Comparison of ENCODE assay signal across 21 cellular contexts in the genomic region with DNA sequence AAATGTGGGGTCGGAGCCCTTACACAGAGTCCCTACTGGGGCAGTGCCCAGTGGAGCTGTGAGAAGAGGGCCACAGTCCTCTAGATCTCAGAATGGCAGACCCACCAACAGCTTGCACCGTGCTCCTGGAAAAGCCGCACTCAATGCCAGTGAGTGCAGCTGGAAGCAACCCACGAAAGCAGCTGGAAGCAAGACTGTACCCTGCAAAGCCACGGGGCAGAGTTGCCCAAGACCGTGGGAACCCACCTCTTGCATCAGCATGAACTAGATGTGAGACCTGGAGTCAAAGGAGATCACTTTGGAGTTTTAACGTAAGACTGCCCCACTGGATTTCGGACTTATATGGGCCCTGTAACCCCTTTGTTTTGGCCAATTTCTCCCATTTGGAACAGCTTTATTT. TPM values are rescaled to one million over a fixed set of nuclear protein-coding genes. Genes with fewer than 3 reads are reported as not detected.
DNase-seq lines count a peak whose midpoint lies in the region; ATAC-seq, FAIRE-seq and TF ChIP-seq lines count a peak whose summit lies in the region.
"Had no signal": no experiment of that assay in that cellular context is flagged by ENCODE, and none has a peak within 500 bp of the region (broad histone marks: within the 10 kb centered on the region; RNA-seq: fewer than 3 reads in every experiment).

No MANE protein-coding gene starts in this region.

- SMC1A ChIA-PET in GM12878 (lab: Charles Lee; ENCODE audit: uncharacterized antibody, unreplicated experiment), result interaction anchor here (1.4 kb wide), 1 partner anchor 21 kb away, joined by 5 read pairs; no protein-coding TSS in a partner anchor

- in situ Hi-C loops in GM12878 (cut with MboI), result no loop called here

- no peak for TF ChIP-seq RAD21 in GM12878 (IDR thresholded peaks at IDR 0.05; ENCODE audit: insufficient read depth, low read depth, low read length)

- H3K9ac ChIP-seq in BLaER1 treated with 17β-estradiol and CSF1 and Interleukin-3, amounts not matched to agents 10 nM and 100 nM, result peak overlapping the region in 3 of 11 experiments; percentile 11 to 52 (median 35); a peak in 4 of 22 replicates
- H3K9ac ChIP-seq in GM12878 (ENCODE audit: control insufficient read depth, insufficient read depth, low read length), result no peak overlapping the region
- H3K9ac ChIP-seq: parathyroid adenoma had no signal

- peaks cover 47% of the 10 kb centered on the region for H3K4me1 Mint-ChIP-seq in activated T-helper 2 cell treated with anti-CD3 and anti-CD28 coated beads, Interferon-gamma antibody, Interleukin-2, Interleukin-4, amounts not matched to agents 10 μg/mL and 5 μg/mL and 100 μg/mL, durations not matched to agents 14 hours and 24 hours and 36 hours (ENCODE audit: low read depth)

- CTCF ChIA-PET in GM12878 (lab: Yijun Ruan, JAX), result interaction anchor here (0.6 to 1.3 kb wide), 2 partner anchors 37 to 90 kb away, joined by 3 to 5 read pairs; no protein-coding TSS in a partner anchor

- RAD21 ChIA-PET in GM12878 (lab: Charles Lee; ENCODE audit: unreplicated experiment), result no interaction called here

- H3K4me3 ChIP-seq in BLaER1 treated with 17β-estradiol and CSF1 and Interleukin-3, amounts not matched to agents 10 nM and 100 nM, result peak overlapping the region in 4 of 10 experiments; percentile 0 to 39 (median 26); a peak in 4 of 20 replicates
- H3K4me3 ChIP-seq in GM12878 (no peak overlapping the region), psoas muscle (no peak overlapping the region)
- H3K4me3 ChIP-seq: HAP-1, thoracic aorta had no signal

- peak; percentile 47 for DNase-seq in LHCN-M2 (ENCODE audit: low read depth)
- DNase-seq in GM12878 (ENCODE audit: low read depth, low spot score), result no peak
- DNase-seq in psoas muscle, result peak; percentile 45 to 72
- DNase-seq in nucleus accumbens (lab: John Stamatoyannopoulos, UW), result no peak
- DNase-seq in activated T-helper 2 cell treated with anti-CD3 and anti-CD28 coated beads, Interferon-gamma antibody, Interleukin-2, Interleukin-4, amounts not matched to agents 10 μg/mL and 5 μg/mL and 100 μg/mL, durations not matched to agents 14 hours and 24 hours and 36 hours (ENCODE audit: low spot score), result no peak
- DNase-seq in HK-2 (ENCODE audit: unreplicated experiment), result no peak
- DNase-seq: activated CD4-positive, alpha-beta T cell treated with anti-CD3 and anti-CD28 coated beads for 48 hours; activated naive CD8-positive, alpha-beta T cell treated with anti-CD3 and anti-CD28 coated beads, Interleukin-2, amount 10 ng/mL, durations not matched to agents 7 days and 5 days; cortex of kidney; DMS79 treated with DMSO at 0.1 percent for 48 hours; NCI-H1417 treated with DMSO at 0.1 percent for 48 hours; NCI-H524 treated with DMSO at 0.1 percent for 48 hours; stimulated activated CD4-positive, alpha-beta T cell treated with anti-CD3 and anti-CD28 coated beads, Interleukin-1b, Interleukin-23, amount 100 ng/mL, for 48 hours; T-helper 1 cell had no signal

- H3K4me1 ChIP-seq in BLaER1 treated with 17β-estradiol and CSF1 and Interleukin-3, amounts not matched to agents 10 nM and 100 nM, result peaks cover 18 to 53% (median 20%) of the 10 kb centered on the region in 10 experiments
- H3K4me1 ChIP-seq in GM12878 (ENCODE audit: control insufficient read depth, insufficient read depth, low read length) (peaks cover 8% of the 10 kb centered on the region), psoas muscle (peaks cover 55% of the 10 kb centered on the region)
- H3K4me1 ChIP-seq: HAP-1 had no signal

- no peak overlapping the region for H3K27ac Mint-ChIP-seq in activated T-helper 2 cell treated with anti-CD3 and anti-CD28 coated beads, Interferon-gamma antibody, Interleukin-2, Interleukin-4, amounts not matched to agents 10 μg/mL and 5 μg/mL and 100 μg/mL, durations not matched to agents 14 hours and 24 hours and 36 hours
- H3K27ac Mint-ChIP-seq: activated naive CD8-positive, alpha-beta T cell treated with anti-CD3 and anti-CD28 coated beads, Interleukin-2, amount 10 ng/mL, durations not matched to agents 7 days and 5 days had no signal

- TF ChIP-seq EP300 in GM12878 (IDR thresholded peaks at IDR 0.05; ENCODE audit: borderline replicate concordance in 1 of 2, control insufficient read depth in 1 of 2, low read depth in 2 of 2, low read length in 2 of 2), result no peak

- peaks cover 14% of the 10 kb centered on the region for H3K79me2 ChIP-seq in GM12878 (ENCODE audit: control insufficient read depth, insufficient read depth, low read length)

- peak overlapping the region; percentile 58 to 85 (median 77); a peak in 20 of 22 replicates for H3K27ac ChIP-seq in BLaER1 treated with 17β-estradiol and CSF1 and Interleukin-3, amounts not matched to agents 10 nM and 100 nM
- H3K27ac ChIP-seq in GM12878 (ENCODE audit: control insufficient read depth, insufficient read depth), result peak overlapping the region; percentile 28; the same call in 1 of the 2 replicates
- H3K27ac ChIP-seq in psoas muscle, result peak overlapping the region; percentile 64
- H3K27ac ChIP-seq: brain microvascular endothelial cell, parathyroid adenoma, thoracic aorta had no signal

- no peak for FAIRE-seq in GM12878 (lab: Jason Lieb, UNC)

- peak overlapping the region; percentile 26 to 84 (median 63); a peak in 21 of 22 replicates for H3K4me2 ChIP-seq in BLaER1 treated with 17β-estradiol and CSF1 and Interleukin-3, amounts not matched to agents 10 nM and 100 nM
- no peak overlapping the region for H3K4me2 ChIP-seq in GM12878 (ENCODE audit: control insufficient read depth, insufficient read depth)

- peaks cover 82 to 98% (median 91%) of the 10 kb centered on the region in 11 experiments for H3K36me3 ChIP-seq in BLaER1 treated with 17β-estradiol and CSF1 and Interleukin-3, amounts not matched to agents 10 nM and 100 nM
- H3K36me3 ChIP-seq in GM12878 (ENCODE audit: control insufficient read depth in 2 of 2, insufficient read depth in 2 of 2, low read length in 1 of 2) (peaks cover 8 to 23% of the 10 kb centered on the region in 2 experiments), psoas muscle (ENCODE audit: insufficient read depth in 1 of 2, low read depth in 1 of 2) (peaks cover 0 to 22% of the 10 kb centered on the region in 2 donors)
- H3K36me3 ChIP-seq: thoracic aorta had no signal

- H4K20me1 ChIP-seq in BLaER1 treated with 17β-estradiol and CSF1 and Interleukin-3, amounts not matched to agents 10 nM and 100 nM, result peaks cover 0 to 24% (median 3%) of the 10 kb centered on the region in 11 experiments; a peak in 6 of 22 replicates
- H4K20me1 ChIP-seq in GM12878 (ENCODE audit: control insufficient read depth, insufficient read depth), result no peaks in the 10 kb centered on the region

- POLR2A ChIA-PET in GM12878 (lab: Charles Lee), result no interaction called here

- WGBS in GM12878 (ENCODE audit: insufficient coverage, insufficient replicate concordance, low lambda C conversion rate, missing lambda C conversion rate), result 98% methylated on average over 8 of the region's 8 CpGs
- 56 to 70% (median 60%) methylated on average over 8 of the region's 8 CpGs for WGBS in psoas muscle, 3 donors

- ATAC-seq in GM12878 (no peak), psoas muscle (peak in 2 of 4 donors; percentile 37 to 62)
- ATAC-seq: activated T-helper 17 cell treated with anti-CD3 and anti-CD28 coated beads, Interleukin-2, amount 50 U/mL, for 72 hours had no signal

- TF ChIP-seq CTCF in GM12878 (IDR thresholded peaks at IDR 0.05 in 2 of 3, conservative IDR thresholded peaks at IDR 0.05 in 1 of 3; ENCODE audit: control insufficient read depth in 2 of 3, extremely low read depth in 1 of 3, insufficient read depth in 1 of 3, low read depth in 3 of 3, low read length in 3 of 3), result no peak
- no peak for TF ChIP-seq CTCF in psoas muscle (IDR thresholded peaks at IDR 0.05)

- H3K27me3 Mint-ChIP-seq in activated T-helper 2 cell treated with anti-CD3 and anti-CD28 coated beads, Interferon-gamma antibody, Interleukin-2, Interleukin-4, amounts not matched to agents 10 μg/mL and 5 μg/mL and 100 μg/mL, durations not matched to agents 14 hours and 24 hours and 36 hours (ENCODE audit: low read depth), result no peaks in the 10 kb centered on the region
- H3K27me3 Mint-ChIP-seq: activated naive CD8-positive, alpha-beta T cell treated with anti-CD3 and anti-CD28 coated beads, Interleukin-2, amount 10 ng/mL, durations not matched to agents 7 days and 5 days; activated T-helper 17 cell treated with anti-CD3 and anti-CD28 coated beads, Interleukin-2, amount 50 U/mL, for 72 hours; stimulated activated naive B cell treated with anti-CD40 and anti-IgM and Interleukin-4, amounts not matched to agents 10 μg/mL and 1 μg/mL and 100 μg/mL, for 72 hours had no signal

- H3K36me3 Mint-ChIP-seq in activated T-helper 2 cell treated with anti-CD3 and anti-CD28 coated beads, Interferon-gamma antibody, Interleukin-2, Interleukin-4, amounts not matched to agents 10 μg/mL and 5 μg/mL and 100 μg/mL, durations not matched to agents 14 hours and 24 hours and 36 hours (ENCODE audit: low read depth), result peaks cover 72% of the 10 kb centered on the region

- H2AFZ ChIP-seq in GM12878 (ENCODE audit: control insufficient read depth, low read depth, low read length), result no peak overlapping the region
- H2AFZ ChIP-seq: parathyroid adenoma had no signal

- no peak overlapping the region for H3K4me3 Mint-ChIP-seq in activated T-helper 2 cell treated with anti-CD3 and anti-CD28 coated beads, Interferon-gamma antibody, Interleukin-2, Interleukin-4, amounts not matched to agents 10 μg/mL and 5 μg/mL and 100 μg/mL, durations not matched to agents 14 hours and 24 hours and 36 hours (ENCODE audit: low read depth)
- H3K4me3 Mint-ChIP-seq: activated naive CD8-positive, alpha-beta T cell treated with anti-CD3 and anti-CD28 coated beads, Interleukin-2, amount 10 ng/mL, durations not matched to agents 7 days and 5 days; activated T-helper 17 cell treated with anti-CD3 and anti-CD28 coated beads, Interleukin-2, amount 50 U/mL, for 72 hours had no signal

- peaks cover 23 to 45% (median 36%) of the 10 kb centered on the region in 11 experiments for H3K9me3 ChIP-seq in BLaER1 treated with 17β-estradiol and CSF1 and Interleukin-3, amounts not matched to agents 10 nM and 100 nM (replicated peaks in 1 of 11)
- peaks cover 24% of the 10 kb centered on the region for H3K9me3 ChIP-seq in GM12878 (replicated peaks; ENCODE audit: control insufficient read depth, insufficient read depth, low read length)
- no peaks in the 10 kb centered on the region for H3K9me3 ChIP-seq in psoas muscle
- H3K9me3 ChIP-seq: HAP-1, thoracic aorta had no signal

- intact Hi-C loops in GM12878 (cut with micrococcal nuclease; ENCODE audit: unreplicated experiment) (no loop called here), psoas muscle (cut with DNase I) (loop anchor here in 1 of 2 donors (5.0 kb wide), 1 partner anchor 36 kb away; no protein-coding TSS in a partner anchor)
- intact Hi-C loops in activated T-helper 2 cell treated with anti-CD3 and anti-CD28 coated beads, Interferon-gamma antibody, Interleukin-2, Interleukin-4, amounts not matched to agents 10 μg/mL and 5 μg/mL and 100 μg/mL, durations not matched to agents 14 hours and 24 hours and 36 hours (cut with micrococcal nuclease), result no loop called here

- no peaks in the 10 kb centered on the region for H3K9me3 Mint-ChIP-seq in activated T-helper 2 cell treated with anti-CD3 and anti-CD28 coated beads, Interferon-gamma antibody, Interleukin-2, Interleukin-4, amounts not matched to agents 10 μg/mL and 5 μg/mL and 100 μg/mL, durations not matched to agents 14 hours and 24 hours and 36 hours
- H3K9me3 Mint-ChIP-seq: activated naive CD8-positive, alpha-beta T cell treated with anti-CD3 and anti-CD28 coated beads, Interleukin-2, amount 10 ng/mL, durations not matched to agents 7 days and 5 days; activated T-helper 17 cell treated with anti-CD3 and anti-CD28 coated beads, Interleukin-2, amount 50 U/mL, for 72 hours had no signal

- TF ChIP-seq POLR2A in GM12878 (IDR thresholded peaks at IDR 0.05; ENCODE audit: low read depth, low read length), result no peak

- BruUV-seq in GM12878 (replicated peaks; lab: Mats Ljungman, UMichigan), result no TSS peak

- H3K27me3 ChIP-seq in BLaER1 treated with 17β-estradiol and CSF1 and Interleukin-3, amounts not matched to agents 10 nM and 100 nM, result no peaks in the 10 kb centered on the region
- H3K27me3 ChIP-seq in GM12878 (replicated peaks in 1 of 2; ENCODE audit: control insufficient read depth in 2 of 2, insufficient read depth in 2 of 2, low read length in 1 of 2) (no peaks in the 10 kb centered on the region), psoas muscle (ENCODE audit: insufficient read depth in 3 of 3, low read length in 2 of 3) (no peaks in the 10 kb centered on the region)
- H3K27me3 ChIP-seq: brain microvascular endothelial cell had no signal

RNA-seq across cellular contexts. Expression of a gene that starts 12.3 kb away (rescaled TPM):
- total RNA-seq in LHCN-M2 (2014; rRNA removed) (21.4 and 30.2 TPM in 2 replicates), GM12878 (2014; rRNA removed) (15.9 and 17.6 TPM in 2 replicates), GM12878 (2014; rRNA removed; fragmentation: Illumina TruSeq; extraction: Trizol) (14.2 and 16.4 TPM in 2 replicates), GM12878 (2021) (23.7 and 26.8 TPM in 2 replicates), psoas muscle (10 to 100 TPM; 25.5 to 45.1 (median 33.0) TPM)
- polyA plus RNA-seq in LHCN-M2 (2012), result 9.5 TPM
- total RNA-seq in GM12878 (2013; cell fraction: nucleolus; rRNA removed), result 23.7 and 27.5 TPM in 2 replicates
- 7.1 TPM for polyA plus RNA-seq in GM12878 (2011; ENCODE audit: low read depth)
- polyA plus RNA-seq in GM12878 (2011; rRNA removed) (19.7 and 28.7 TPM in 2 replicates), GM12878 (2014; fragmentation: Illumina TruSeq; extraction: Trizol) (15.6 and 19.8 TPM in 2 replicates), GM12878 (2014; fragmentation: Nextera tagmentation; extraction: Ambion mirVana) (1 to 10 TPM; 3.5 to 5.1 TPM), GM12878 (2014; rRNA removed) (17.9 and 18.5 TPM in 2 replicates), GM12878 (2016; fragmentation: Nextera tagmentation; extraction: Ambion mirVana) (1 to 10 TPM; 2.5 to 2.9 TPM), psoas muscle (10 to 100 TPM in 1 of 3 donors, 1 to 10 TPM in 2; 8.1 to 25.3 (median 8.8) TPM)
- 14.9 and 20.2 TPM in 2 replicates for polyA plus RNA-seq in GM12878 (2011; cell fraction: cytosol; rRNA removed)
- 9.4 and 12.6 TPM in 2 replicates for polyA plus RNA-seq in GM12878 (2011; cell fraction: nucleus; rRNA removed)
- 10.3 and 13.0 TPM in 2 replicates for polyA plus RNA-seq in GM12878 (2012)
- polyA minus RNA-seq in GM12878 (2011; rRNA and poly(A)+ RNA removed), result 43.7 and 75.0 TPM in 2 replicates
- 19.8 and 26.3 TPM in 2 replicates for polyA minus RNA-seq in GM12878 (2011; cell fraction: cytosol; rRNA and poly(A)+ RNA removed)
- polyA minus RNA-seq in GM12878 (2011; cell fraction: nucleus; rRNA and poly(A)+ RNA removed), result 7.3 and 11.6 TPM in 2 replicates
- 41.2 and 45.1 TPM in 2 replicates for total RNA-seq in activated T-helper 2 cell treated with anti-CD3 and anti-CD28 coated beads, Interferon-gamma antibody, Interleukin-2, Interleukin-4, amounts not matched to agents 10 μg/mL and 5 μg/mL and 100 μg/mL, durations not matched to agents 14 hours and 24 hours and 36 hours

Comparison
In these comparisons a context has a peak if more than half of its experiments do, and no peak if none do; other contexts are left out.
1. DNase-seq: peak in LHCN-M2 (single experiment) and psoas muscle (2 of 2); none in GM12878 (single experiment), nucleus accumbens (0 of 56), activated T-helper 2 cell treated with anti-CD3 and anti-CD28 coated beads, Interferon-gamma antibody, Interleukin-2, Interleukin-4, amounts not matched to agents 10 μg/mL and 5 μg/mL and 100 μg/mL, durations not matched to agents 14 hours and 24 hours and 36 hours (single experiment) and HK-2 (single experiment).
2. Peak in every context shown above with its lines, with median percentiles within 50 percentile points of each other: H3K27ac ChIP-seq.